In genomic region chr19:12680034-12680433, GRCh38 we compare ENCODE assay signal across 14 cellular contexts. TPM values are rescaled to one million over a fixed set of nuclear protein-coding genes. Genes with fewer than 3 reads are reported as not detected.
A peak's percentile ranks its signal among the peaks of the same experiment; 100 is the strongest.
DNase-seq lines count a peak whose midpoint lies in the region; ATAC-seq and TF ChIP-seq lines count a peak whose summit lies in the region.
"Had no signal": no experiment of that assay in that cellular context is flagged by ENCODE, and none has a peak within 500 bp of the region (broad histone marks: within the 10 kb centered on the region; RNA-seq: fewer than 3 reads in every experiment).

No MANE protein-coding gene starts in this region.

- H3K79me1 ChIP-seq in H9 (ENCODE audit: insufficient read depth, low read depth, low read length, poor library complexity, severe bottlenecking): no peaks in the 10 kb centered on the region

- no peak overlapping the region for H3K14ac ChIP-seq in H9 (ENCODE audit: insufficient read depth, low read length)

- no peak overlapping the region for H3K18ac ChIP-seq in H9 (ENCODE audit: insufficient read length, low read depth, low read length)

- no peak overlapping the region for H2BK15ac ChIP-seq in H9 (ENCODE audit: low read depth, low read length)

- H2BK120ac ChIP-seq in H9 (ENCODE audit: low read depth, low read length, poor library complexity, severe bottlenecking): no peak overlapping the region

- ATAC-seq in CD4-positive, alpha-beta T cell (ENCODE audit: poor library complexity): no peak
- ATAC-seq in activated T-helper 17 cell treated with anti-CD3 and anti-CD28 coated beads, Interleukin-2, amount 50 U/mL, for 72 hours (replicated peaks): no peak
- ATAC-seq in naive thymus-derived CD4-positive, alpha-beta T cell: no peak
- ATAC-seq: mucosa of descending colon had no signal

- no peaks in the 10 kb centered on the region for H3K27me3 Mint-ChIP-seq in CD4-positive, alpha-beta T cell
- H3K27me3 Mint-ChIP-seq in H9 (ENCODE audit: low read depth): no peaks in the 10 kb centered on the region; the same call in 1 of the 2 replicates
- no peaks in the 10 kb centered on the region for H3K27me3 Mint-ChIP-seq in activated T-helper 17 cell treated with anti-CD3 and anti-CD28 coated beads, Interleukin-2, amount 50 U/mL, for 72 hours
- H3K27me3 Mint-ChIP-seq in naive thymus-derived CD4-positive, alpha-beta T cell: no peaks in the 10 kb centered on the region

- peak overlapping the region; percentile 48 for H3K4me3 Mint-ChIP-seq in CD4-positive, alpha-beta T cell
- peak overlapping the region; percentile 93 to 97 for H3K4me3 Mint-ChIP-seq in H9
- H3K4me3 Mint-ChIP-seq in activated T-helper 17 cell treated with anti-CD3 and anti-CD28 coated beads, Interleukin-2, amount 50 U/mL, for 72 hours: peak overlapping the region; percentile 92
- H3K4me3 Mint-ChIP-seq in naive thymus-derived CD4-positive, alpha-beta T cell: peak overlapping the region; percentile 27 to 99 (median 66)

- no peak overlapping the region for H3K9ac ChIP-seq in H9 (ENCODE audit: extremely low read depth, insufficient read length, low read length)

- intact Hi-C loops in CD4-positive, alpha-beta T cell (cut with DNase I, micrococcal nuclease): loop anchor here (2.0 to 5.0 kb wide), 2 partner anchors 42 to 43 kb away; partner anchors contain the start of gene TNPO2 (in 2 of the 2)
- intact Hi-C loops in naive thymus-derived CD4-positive, alpha-beta T cell (cut with micrococcal nuclease): loop anchor here (2.0 to 10.0 kb wide), 4 partner anchors 42 to 1155 kb away; partner anchors contain the start of genes ECSIT (in 1 of the 2), IER2 (in 1 of the 2), JUNB (in 1 of the 2) and STX10 (in 1 of the 2)

- no peaks in the 10 kb centered on the region for H3K9me3 Mint-ChIP-seq in CD4-positive, alpha-beta T cell
- peaks cover 0 to 2% of the 10 kb centered on the region in 2 experiments; a peak in 1 of 5 replicates for H3K9me3 Mint-ChIP-seq in H9
- no peaks in the 10 kb centered on the region for H3K9me3 Mint-ChIP-seq in activated T-helper 17 cell treated with anti-CD3 and anti-CD28 coated beads, Interleukin-2, amount 50 U/mL, for 72 hours
- H3K9me3 Mint-ChIP-seq in naive thymus-derived CD4-positive, alpha-beta T cell: peaks cover 0 to 9% (median 0%) of the 10 kb centered on the region in 11 donors

- no peaks in the 10 kb centered on the region for H3K23me2 ChIP-seq in H9 (ENCODE audit: insufficient read length, low read depth, low read length, poor library complexity, severe bottlenecking)

- CTCF ChIA-PET in CD4-positive, alpha-beta T cell (lab: Charles Lee): interaction anchor here (2.8 kb wide), 1 partner anchor 43 kb away, joined by 8 read pairs; the partner anchor contains the start of gene TNPO2
- CTCF ChIA-PET in naive thymus-derived CD4-positive, alpha-beta T cell (lab: Charles Lee): interaction anchor here (1.0 kb wide), 1 partner anchor 40 kb away, joined by 5 read pairs; no protein-coding TSS in a partner anchor

- peaks cover 53% of the 10 kb centered on the region for H3K36me3 Mint-ChIP-seq in CD4-positive, alpha-beta T cell (ENCODE audit: low read depth)
- H3K36me3 Mint-ChIP-seq in H9 (ENCODE audit: insufficient read depth in 1 of 3, low read depth in 3 of 3): peaks cover 21 to 54% (median 43%) of the 10 kb centered on the region in 3 experiments
- H3K36me3 Mint-ChIP-seq in activated T-helper 17 cell treated with anti-CD3 and anti-CD28 coated beads, Interleukin-2, amount 50 U/mL, for 72 hours (ENCODE audit: low read depth): peaks cover 66% of the 10 kb centered on the region
- peaks cover 0 to 27% (median 20%) of the 10 kb centered on the region in 5 donors for H3K36me3 Mint-ChIP-seq in naive thymus-derived CD4-positive, alpha-beta T cell

- H3K4me3 ChIP-seq in naive thymus-derived CD4-positive, alpha-beta T cell (ENCODE audit: low read length): no peak overlapping the region
- H3K4me3 ChIP-seq in effector memory CD4-positive, alpha-beta T cell (ENCODE audit: insufficient read depth, low read depth, low read length, poor library complexity, severe bottlenecking): no peak overlapping the region
- H3K4me3 ChIP-seq: mucosa of descending colon had no signal

- no peak overlapping the region for H4K8ac ChIP-seq in H9 (replicated peaks; ENCODE audit: insufficient read length, low read depth, low read length)

- no peaks in the 10 kb centered on the region for H3K4me1 ChIP-seq in H9 (ENCODE audit: insufficient read depth, low read length)
- H3K4me1 ChIP-seq in naive thymus-derived CD4-positive, alpha-beta T cell (ENCODE audit: control insufficient read depth in 2 of 2, insufficient read depth in 2 of 2, low read length in 2 of 2): peaks cover 6 to 22% of the 10 kb centered on the region in 2 donors
- peaks cover 22% of the 10 kb centered on the region for H3K4me1 ChIP-seq in effector memory CD4-positive, alpha-beta T cell (ENCODE audit: control insufficient read depth, insufficient read depth, low read length, poor library complexity, severe bottlenecking)

- H3K23ac ChIP-seq in H9 (ENCODE audit: insufficient read length, low read depth, low read length): no peak overlapping the region

- H3T11ph ChIP-seq in H9 (ENCODE audit: low read length): no peak overlapping the region

- peaks cover 35% of the 10 kb centered on the region for H3K4me1 Mint-ChIP-seq in CD4-positive, alpha-beta T cell (ENCODE audit: low read depth)
- peaks cover 2 to 16% of the 10 kb centered on the region in 2 experiments; a peak in 3 of 4 replicates for H3K4me1 Mint-ChIP-seq in H9
- H3K4me1 Mint-ChIP-seq in activated T-helper 17 cell treated with anti-CD3 and anti-CD28 coated beads, Interleukin-2, amount 50 U/mL, for 72 hours: peaks cover 14% of the 10 kb centered on the region
- H3K4me1 Mint-ChIP-seq in naive thymus-derived CD4-positive, alpha-beta T cell: peaks cover 21 to 37% (median 28%) of the 10 kb centered on the region in 7 donors

- H2BK20ac ChIP-seq in H9 (ENCODE audit: low read depth, low read length, poor library complexity, severe bottlenecking): no peak overlapping the region

- H2AK5ac ChIP-seq in H9 (ENCODE audit: insufficient read length, low read length): no peak overlapping the region

- H3K79me2 ChIP-seq in H9 (ENCODE audit: insufficient read depth, low read length): no peaks in the 10 kb centered on the region

- no peak overlapping the region for H3K27ac Mint-ChIP-seq in CD4-positive, alpha-beta T cell
- H3K27ac Mint-ChIP-seq in H9: no peak overlapping the region; a peak in 1 of 7 replicates
- H3K27ac Mint-ChIP-seq in activated T-helper 17 cell treated with anti-CD3 and anti-CD28 coated beads, Interleukin-2, amount 50 U/mL, for 72 hours: no peak overlapping the region
- H3K27ac Mint-ChIP-seq in naive thymus-derived CD4-positive, alpha-beta T cell: peak overlapping the region in 5 of 9 donors; percentile 21 to 56 (median 49)

- H3K36me3 ChIP-seq in naive thymus-derived CD4-positive, alpha-beta T cell (ENCODE audit: control insufficient read depth in 2 of 3, insufficient read depth in 3 of 3, low read length in 3 of 3): peaks cover 18 to 55% (median 19%) of the 10 kb centered on the region in 3 experiments
- peaks cover 46% of the 10 kb centered on the region for H3K36me3 ChIP-seq in effector memory CD4-positive, alpha-beta T cell (ENCODE audit: control insufficient read depth, insufficient read depth, low read length)

- no peak overlapping the region for H2BK5ac ChIP-seq in H9 (ENCODE audit: insufficient read length, low read length)

- no peak overlapping the region for H3K4me2 ChIP-seq in H9 (ENCODE audit: insufficient read depth, insufficient read length, low read length)

- no peaks in the 10 kb centered on the region for H3K9me3 ChIP-seq in CD4-positive, alpha-beta T cell (ENCODE audit: control insufficient read depth, low read length)
- no peaks in the 10 kb centered on the region for H3K9me3 ChIP-seq in H9 (ENCODE audit: control insufficient read depth, low read depth, low read length)
- no peaks in the 10 kb centered on the region for H3K9me3 ChIP-seq in naive thymus-derived CD4-positive, alpha-beta T cell (ENCODE audit: control insufficient read depth in 2 of 3, low read length in 3 of 3)
- no peaks in the 10 kb centered on the region for H3K9me3 ChIP-seq in effector memory CD4-positive, alpha-beta T cell (ENCODE audit: control insufficient read depth, low read length)
- H3K9me3 ChIP-seq: mucosa of descending colon had no signal

- no CpG with 5 or more reads among the region's 9 CpGs for WGBS in H9 (ENCODE audit: extremely low coverage, insufficient read length, low lambda C conversion rate)

- H3K56ac ChIP-seq in H9 (ENCODE audit: insufficient read length, low read depth, low read length): no peak overlapping the region

- no peak for TF ChIP-seq CTCF in CD4-positive, alpha-beta T cell (IDR thresholded peaks at IDR 0.05)
- no peak for TF ChIP-seq CTCF in H9 (conservative IDR thresholded peaks at IDR 0.05)

- no peak overlapping the region for H4K91ac ChIP-seq in H9 (ENCODE audit: insufficient read length, low read depth, low read length)

- no peak overlapping the region for H2AFZ ChIP-seq in H9 (ENCODE audit: low read length)

- no peaks in the 10 kb centered on the region for H3K27me3 ChIP-seq in CD4-positive, alpha-beta T cell (ENCODE audit: control insufficient read depth, insufficient read depth, low read length)
- H3K27me3 ChIP-seq in H9 (ENCODE audit: insufficient read depth, low read length): no peaks in the 10 kb centered on the region
- no peaks in the 10 kb centered on the region for H3K27me3 ChIP-seq in naive thymus-derived CD4-positive, alpha-beta T cell (ENCODE audit: control insufficient read depth in 2 of 2, insufficient read depth in 2 of 2, low read length in 2 of 2)
- H3K27me3 ChIP-seq in effector memory CD4-positive, alpha-beta T cell (replicated peaks; ENCODE audit: control insufficient read depth, insufficient read depth, low read length, poor library complexity, severe bottlenecking): no peaks in the 10 kb centered on the region

- no peak overlapping the region for H3K4ac ChIP-seq in H9 (ENCODE audit: low read depth, low read length)

- H3K27ac ChIP-seq in CD4-positive, alpha-beta T cell (ENCODE audit: low read depth, low read length): no peak overlapping the region
- H3K27ac ChIP-seq in H9 (ENCODE audit: insufficient read length, low read depth, low read length): no peak overlapping the region
- H3K27ac ChIP-seq in naive thymus-derived CD4-positive, alpha-beta T cell (ENCODE audit: low read depth, low read length): no peak overlapping the region
- H3K27ac ChIP-seq in effector memory CD4-positive, alpha-beta T cell (ENCODE audit: insufficient read depth, low read length, poor library complexity, severe bottlenecking): no peak overlapping the region

- DNase-seq in CD4-positive, alpha-beta T cell: no peak
- DNase-seq in H9 (no peak), MV-4-11 (lab: John Stamatoyannopoulos, UW) (no peak), HCEC 1CT (no peak)
- DNase-seq in naive thymus-derived CD4-positive, alpha-beta T cell: no peak
- DNase-seq in effector memory CD4-positive, alpha-beta T cell: no peak
- DNase-seq in effector CD8-positive, alpha-beta T cell (lab: John Stamatoyannopoulos, UW): no peak
- DNase-seq: NCI-H1417 treated with DMSO at 0.1 percent for 48 hours, NCI-H510A, retina, WERI-Rb-1 had no signal

- H4K20me1 ChIP-seq in H9 (ENCODE audit: control insufficient read depth, insufficient read depth, insufficient read length): no peaks in the 10 kb centered on the region

- POLR2A ChIA-PET in CD4-positive, alpha-beta T cell (lab: Charles Lee): interaction anchor here (1.4 to 3.1 kb wide), 5 partner anchors 11 to 211 kb away, joined by 4 to 28 read pairs (median 20); partner anchors contain the start of genes FBXW9, GCDH and TNPO2
- POLR2A ChIA-PET in naive thymus-derived CD4-positive, alpha-beta T cell (lab: Charles Lee): interaction anchor here (0.6 to 3.3 kb wide), 6 partner anchors 8 to 382 kb away, joined by 3 to 19 read pairs (median 6); partner anchors contain the start of genes FBXW9, ZNF490 and ZNF791

- H2BK12ac ChIP-seq in H9 (ENCODE audit: insufficient read length, low read depth, low read length): no peak overlapping the region

- no peak overlapping the region for H4K5ac ChIP-seq in H9 (ENCODE audit: insufficient read length, low read depth, low read length)

RNA-seq across cellular contexts. Expression of gene DHPS, which starts 1.6 kb away (rescaled TPM):
- total RNA-seq in CD4-positive, alpha-beta T cell: 100 to 1,000 TPM; 112 to 113 TPM
- 82.9 and 94.9 TPM in 2 replicates for total RNA-seq in H9 (2021)
- 100 to 1,000 TPM; 125 to 167 TPM for total RNA-seq in activated T-helper 17 cell treated with anti-CD3 and anti-CD28 coated beads, Interleukin-2, amount 50 U/mL, for 72 hours
- 100 to 1,000 TPM; 125 to 223 (median 174) TPM for total RNA-seq in naive thymus-derived CD4-positive, alpha-beta T cell
- polyA plus RNA-seq in naive thymus-derived CD4-positive, alpha-beta T cell: 100 to 1,000 TPM; 113 to 124 TPM

RNA-seq across cellular contexts. Expression of gene GNG14, which starts 7.8 kb away (rescaled TPM):
- total RNA-seq in CD4-positive, alpha-beta T cell: not detected
- not detected in 2 replicates for total RNA-seq in H9 (2021)
- not detected for total RNA-seq in activated T-helper 17 cell treated with anti-CD3 and anti-CD28 coated beads, Interleukin-2, amount 50 U/mL, for 72 hours
- total RNA-seq in naive thymus-derived CD4-positive, alpha-beta T cell: not detected
- polyA plus RNA-seq in naive thymus-derived CD4-positive, alpha-beta T cell: not detected
- total RNA-seq: HT-29, mucosa of descending colon had no signal

RNA-seq across cellular contexts. Expression of gene WDR83, which starts 13.4 kb away (rescaled TPM):
- 1 to 10 TPM; 6.5 to 6.6 TPM for total RNA-seq in CD4-positive, alpha-beta T cell
- 19.2 and 21.0 TPM in 2 replicates for total RNA-seq in H9 (2021)
- 10 to 100 TPM; 17.7 to 30.4 TPM for total RNA-seq in activated T-helper 17 cell treated with anti-CD3 and anti-CD28 coated beads, Interleukin-2, amount 50 U/mL, for 72 hours
- total RNA-seq in naive thymus-derived CD4-positive, alpha-beta T cell: 10 to 100 TPM in 3 of 5 experiments, 1 to 10 TPM in 2; 7.8 to 18.6 (median 14.7) TPM
- 10 to 100 TPM; 13.9 to 20.6 TPM for polyA plus RNA-seq in naive thymus-derived CD4-positive, alpha-beta T cell

RNA-seq across cellular contexts. Expression of gene MAN2B1, which starts 13.5 kb away (rescaled TPM):
- total RNA-seq in CD4-positive, alpha-beta T cell: 100 to 1,000 TPM in 1 of 2 experiments, 10 to 100 TPM in 1; 95.9 to 109 TPM
- 89.2 and 93.5 TPM in 2 replicates for total RNA-seq in H9 (2021)
- total RNA-seq in activated T-helper 17 cell treated with anti-CD3 and anti-CD28 coated beads, Interleukin-2, amount 50 U/mL, for 72 hours: 100 to 1,000 TPM; 199 to 247 TPM
- total RNA-seq in naive thymus-derived CD4-positive, alpha-beta T cell: 100 to 1,000 TPM; 105 to 215 (median 138) TPM
- 10 to 100 TPM; 40.6 to 59.5 TPM for polyA plus RNA-seq in naive thymus-derived CD4-positive, alpha-beta T cell

RNA-seq across cellular contexts. Expression of gene FBXW9, which starts 16.4 kb away (rescaled TPM):
- 1 to 10 TPM; 2.2 to 2.4 TPM for total RNA-seq in CD4-positive, alpha-beta T cell
- total RNA-seq in H9 (2021): 10.8 and 11.7 TPM in 2 replicates
- total RNA-seq in activated T-helper 17 cell treated with anti-CD3 and anti-CD28 coated beads, Interleukin-2, amount 50 U/mL, for 72 hours: 1 to 10 TPM; 4.7 to 9.9 TPM
- 1 to 10 TPM; 2.5 to 8.6 (median 4.3) TPM for total RNA-seq in naive thymus-derived CD4-positive, alpha-beta T cell
- 1 to 10 TPM; 4.9 to 8.5 TPM for polyA plus RNA-seq in naive thymus-derived CD4-positive, alpha-beta T cell

Comparison
In these comparisons a context has a peak if more than half of its experiments do, and no peak if none do; other contexts are left out.
1. H3K27ac Mint-ChIP-seq: peak in naive thymus-derived CD4-positive, alpha-beta T cell (5 of 9); none in CD4-positive, alpha-beta T cell (single experiment), H9 (0 of 3) and activated T-helper 17 cell treated with anti-CD3 and anti-CD28 coated beads, Interleukin-2, amount 50 U/mL, for 72 hours (single experiment).
2. Peak in every context shown above with its lines, with median percentiles within 50 percentile points of each other: H3K4me3 Mint-ChIP-seq.